Comparison of ENCODE assay signal across 28 cellular contexts in the genomic region with DNA sequence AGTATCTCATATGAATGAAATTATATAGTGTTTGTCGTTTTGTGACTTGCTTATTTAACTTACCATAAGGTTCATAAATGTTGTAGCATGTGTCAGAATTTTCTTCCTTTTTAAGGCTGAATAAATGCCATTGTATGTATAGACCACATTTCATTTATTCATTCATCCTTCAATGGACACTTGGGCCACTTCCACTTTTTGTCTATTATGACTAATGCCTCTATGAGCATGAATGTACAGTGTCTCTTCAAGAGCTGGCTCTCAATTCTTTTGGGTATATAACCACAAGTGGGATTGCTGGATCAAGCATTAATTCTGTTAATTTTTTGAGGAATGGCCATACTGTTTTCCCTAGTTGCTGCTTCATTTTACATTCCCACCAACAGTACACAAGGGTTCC.
"Had no signal": no experiment of that assay in that cellular context is flagged by ENCODE, and none has a peak within 500 bp of the region (broad histone marks: within the 10 kb centered on the region; RNA-seq: fewer than 3 reads in every experiment).

No MANE protein-coding gene starts in this region.

- DNase-seq: cortex of kidney; effector memory CD8-positive, alpha-beta T cell; erythroblast; esophagus squamous epithelium; hypothalamus; immature natural killer cell; islet precursor cell; kidney glomerular epithelial cell; left ventricle myocardium superior; lower lobe of right lung; naive thymus-derived CD4-positive, alpha-beta T cell; right cardiac atrium; sigmoid colon; stimulated activated CD4-positive, alpha-beta T cell treated with anti-CD3 and anti-CD28 coated beads, Interleukin-2, amount 100 ng/mL, for 24 hours; stimulated activated CD4-positive, alpha-beta T cell treated with anti-CD3 and anti-CD28 coated beads, Interleukin-4, amount 100 ng/mL, for 24 hours; stimulated activated naive CD8-positive, alpha-beta T cell treated with anti-CD3 and anti-CD28 coated beads, Interleukin-15, Interleukin-2, amounts not matched to agents 100 U/mL and 50 U/mL, for 24 hours; substantia nigra; testis; tibial artery had no signal

- H3K4me3 ChIP-seq: esophagus squamous epithelium, lower lobe of right lung, neural progenitor cell, prostate gland, sigmoid colon, testis, tibial artery had no signal

- H3K27ac ChIP-seq: esophagus squamous epithelium, lower lobe of right lung, neural progenitor cell, parathyroid adenoma, prostate gland, sigmoid colon, testis, tibial artery had no signal

- ATAC-seq: effector memory CD8-positive, alpha-beta T cell; left ventricle myocardium superior; lower lobe of right lung; naive thymus-derived CD4-positive, alpha-beta T cell; right cardiac atrium; stimulated activated effector memory CD8-positive, alpha-beta T cell treated with anti-CD3 and anti-CD28 coated beads, Interleukin-12 subunit alpha, Interleukin-12 subunit beta, amount 100 ng/mL, for 72 hours; stimulated activated naive CD8-positive, alpha-beta T cell treated with anti-CD3 and anti-CD28 coated beads, Interleukin-15, Interleukin-2, amounts not matched to agents 100 U/mL and 50 U/mL, for 24 hours had no signal

- H3K36me3 ChIP-seq: neural progenitor cell, prostate gland had no signal

- H2AFZ ChIP-seq: neural progenitor cell, parathyroid adenoma had no signal

- H3K9me3 Mint-ChIP-seq: effector memory CD8-positive, alpha-beta T cell; immature natural killer cell; mesothelial cell of epicardium; naive thymus-derived CD4-positive, alpha-beta T cell; nephron; neural progenitor cell; stimulated activated effector memory CD8-positive, alpha-beta T cell treated with anti-CD3 and anti-CD28 coated beads, Interleukin-12 subunit alpha, Interleukin-12 subunit beta, amount 100 ng/mL, for 72 hours; type B pancreatic cell had no signal

- H3K4me1 ChIP-seq: esophagus squamous epithelium, lower lobe of right lung, neural progenitor cell, parathyroid adenoma, prostate gland, sigmoid colon, testis, tibial artery had no signal

- H3K4me3 Mint-ChIP-seq: effector memory CD8-positive, alpha-beta T cell; immature natural killer cell; mesothelial cell of epicardium; naive thymus-derived CD4-positive, alpha-beta T cell; nephron; neural progenitor cell; stimulated activated effector memory CD8-positive, alpha-beta T cell treated with anti-CD3 and anti-CD28 coated beads, Interleukin-12 subunit alpha, Interleukin-12 subunit beta, amount 100 ng/mL, for 72 hours; type B pancreatic cell had no signal

- H3K4me1 Mint-ChIP-seq: mesothelial cell of epicardium; nephron; neural progenitor cell; stimulated activated effector memory CD8-positive, alpha-beta T cell treated with anti-CD3 and anti-CD28 coated beads, Interleukin-12 subunit alpha, Interleukin-12 subunit beta, amount 100 ng/mL, for 72 hours had no signal

- H3K27me3 Mint-ChIP-seq: effector memory CD8-positive, alpha-beta T cell; naive thymus-derived CD4-positive, alpha-beta T cell; type B pancreatic cell had no signal

- H3K79me2 ChIP-seq: parathyroid adenoma had no signal

- H3K27me3 ChIP-seq: esophagus squamous epithelium, neural progenitor cell, sigmoid colon, testis, tibial artery had no signal

- H3K4me2 ChIP-seq: neural progenitor cell had no signal

- H3K9me3 ChIP-seq: esophagus squamous epithelium, lower lobe of right lung, prostate gland, sigmoid colon, testis, tibial artery had no signal

- H3K9ac ChIP-seq: neural progenitor cell, parathyroid adenoma had no signal

- H3K27ac Mint-ChIP-seq: effector memory CD8-positive, alpha-beta T cell; mesothelial cell of epicardium; nephron; neural progenitor cell; stimulated activated effector memory CD8-positive, alpha-beta T cell treated with anti-CD3 and anti-CD28 coated beads, Interleukin-12 subunit alpha, Interleukin-12 subunit beta, amount 100 ng/mL, for 72 hours; type B pancreatic cell had no signal

- FAIRE-seq: endometrium, frontal cortex had no signal
